In genomic region chr9:34124103-34124502, GRCh38 we compare ENCODE assay signal across 8 cellular contexts. TPM values are rescaled to one million over a fixed set of nuclear protein-coding genes. Genes with fewer than 3 reads are reported as not detected.
DNase-seq lines count a peak whose midpoint lies in the region; ATAC-seq and TF ChIP-seq lines count a peak whose summit lies in the region.

No MANE protein-coding gene starts in this region.

- H3K27me3 Mint-ChIP-seq in T-helper 1 cell treated with Interleukin-12 subunit alpha and Interleukin-12 subunit beta and Interleukin-4 antibody, amounts not matched to agents 30 μg/mL and 1 μg/mL, for 36 hours (ENCODE audit: low read depth), result no peaks in the 10 kb centered on the region

- DNase-seq in T-helper 1 cell, result no peak
- peak; percentile 54 for DNase-seq in OCI-M1 (lab: John Stamatoyannopoulos, UW)
- peak; percentile 8 for DNase-seq in dermis blood vessel endothelial cell
- DNase-seq in stimulated activated effector memory CD8-positive, alpha-beta T cell treated with anti-CD3 and anti-CD28 coated beads, Interleukin-12 subunit alpha, Interleukin-12 subunit beta, amount 100 ng/mL, for 72 hours (ENCODE audit: low spot score in 2 of 2), result no peak
- no peak for DNase-seq in foreskin keratinocyte

- H3K36me3 Mint-ChIP-seq in T-helper 1 cell treated with Interleukin-12 subunit alpha and Interleukin-12 subunit beta and Interleukin-4 antibody, amounts not matched to agents 30 μg/mL and 1 μg/mL, for 36 hours (ENCODE audit: low read depth), result peaks cover 34% of the 10 kb centered on the region
- peaks cover 63% of the 10 kb centered on the region for H3K36me3 Mint-ChIP-seq in stimulated activated effector memory CD8-positive, alpha-beta T cell treated with anti-CD3 and anti-CD28 coated beads, Interleukin-12 subunit alpha, Interleukin-12 subunit beta, amount 100 ng/mL, for 72 hours

- H3K4me1 ChIP-seq in foreskin keratinocyte, result peaks cover 14% of the 10 kb centered on the region

- H3K27ac ChIP-seq in foreskin keratinocyte, result no peak overlapping the region

- no peaks in the 10 kb centered on the region for H3K9me3 Mint-ChIP-seq in T-helper 1 cell treated with Interleukin-12 subunit alpha and Interleukin-12 subunit beta and Interleukin-4 antibody, amounts not matched to agents 30 μg/mL and 1 μg/mL, for 36 hours
- no peaks in the 10 kb centered on the region for H3K9me3 Mint-ChIP-seq in stimulated activated effector memory CD8-positive, alpha-beta T cell treated with anti-CD3 and anti-CD28 coated beads, Interleukin-12 subunit alpha, Interleukin-12 subunit beta, amount 100 ng/mL, for 72 hours

- peaks cover 41% of the 10 kb centered on the region for H3K4me1 Mint-ChIP-seq in T-helper 1 cell treated with Interleukin-12 subunit alpha and Interleukin-12 subunit beta and Interleukin-4 antibody, amounts not matched to agents 30 μg/mL and 1 μg/mL, for 36 hours (ENCODE audit: low read depth)
- peaks cover 64% of the 10 kb centered on the region for H3K4me1 Mint-ChIP-seq in stimulated activated effector memory CD8-positive, alpha-beta T cell treated with anti-CD3 and anti-CD28 coated beads, Interleukin-12 subunit alpha, Interleukin-12 subunit beta, amount 100 ng/mL, for 72 hours

- peak overlapping the region; percentile 99 for H3K4me3 Mint-ChIP-seq in T-helper 1 cell treated with Interleukin-12 subunit alpha and Interleukin-12 subunit beta and Interleukin-4 antibody, amounts not matched to agents 30 μg/mL and 1 μg/mL, for 36 hours
- H3K4me3 Mint-ChIP-seq in stimulated activated effector memory CD8-positive, alpha-beta T cell treated with anti-CD3 and anti-CD28 coated beads, Interleukin-12 subunit alpha, Interleukin-12 subunit beta, amount 100 ng/mL, for 72 hours, result peak overlapping the region; percentile 91

- no peaks in the 10 kb centered on the region for H3K27me3 ChIP-seq in foreskin keratinocyte

- no peak for TF ChIP-seq CTCF in foreskin keratinocyte (conservative IDR thresholded peaks at IDR 0.05)

- ATAC-seq in stimulated activated effector memory CD8-positive, alpha-beta T cell treated with anti-CD3 and anti-CD28 coated beads, Interleukin-12 subunit alpha, Interleukin-12 subunit beta, amount 100 ng/mL, for 72 hours, result no peak
- no peak for ATAC-seq in HG02623 (IDR thresholded peaks at IDR 0.05; ENCODE audit: unreplicated experiment)
- ATAC-seq in HG03039 (IDR thresholded peaks at IDR 0.05; ENCODE audit: unreplicated experiment), result no peak
- ATAC-seq in foreskin keratinocyte, result no peak

- peak overlapping the region; percentile 71 for H3K27ac Mint-ChIP-seq in T-helper 1 cell treated with Interleukin-12 subunit alpha and Interleukin-12 subunit beta and Interleukin-4 antibody, amounts not matched to agents 30 μg/mL and 1 μg/mL, for 36 hours
- peak overlapping the region; percentile 96 for H3K27ac Mint-ChIP-seq in stimulated activated effector memory CD8-positive, alpha-beta T cell treated with anti-CD3 and anti-CD28 coated beads, Interleukin-12 subunit alpha, Interleukin-12 subunit beta, amount 100 ng/mL, for 72 hours

RNA-seq across cellular contexts. Expression of gene DCAF12, which starts 2.4 kb away (rescaled TPM):
- total RNA-seq in dermis blood vessel endothelial cell (22.3 and 24.4 TPM in 2 replicates), foreskin keratinocyte (29.6 and 31.0 TPM in 2 replicates)
- 12.8 and 15.7 TPM in 2 replicates for polyA plus RNA-seq in foreskin keratinocyte

RNA-seq across cellular contexts. Expression of gene UBAP1, which starts 54.7 kb away (rescaled TPM):
- total RNA-seq in dermis blood vessel endothelial cell, result 22.8 and 28.3 TPM in 2 replicates
- total RNA-seq in foreskin keratinocyte, result 40.5 and 46.9 TPM in 2 replicates
- 33.9 and 36.6 TPM in 2 replicates for polyA plus RNA-seq in foreskin keratinocyte

Comparison
In these comparisons a context has a peak if more than half of its experiments do, and no peak if none do; other contexts are left out.
1. DNase-seq: peak in OCI-M1 (single experiment) and dermis blood vessel endothelial cell (single experiment); none in T-helper 1 cell (0 of 5), stimulated activated effector memory CD8-positive, alpha-beta T cell treated with anti-CD3 and anti-CD28 coated beads, Interleukin-12 subunit alpha, Interleukin-12 subunit beta, amount 100 ng/mL, for 72 hours (0 of 2) and foreskin keratinocyte (0 of 2).